ENCODE assay signal across 7 cellular contexts in the genomic region with DNA sequence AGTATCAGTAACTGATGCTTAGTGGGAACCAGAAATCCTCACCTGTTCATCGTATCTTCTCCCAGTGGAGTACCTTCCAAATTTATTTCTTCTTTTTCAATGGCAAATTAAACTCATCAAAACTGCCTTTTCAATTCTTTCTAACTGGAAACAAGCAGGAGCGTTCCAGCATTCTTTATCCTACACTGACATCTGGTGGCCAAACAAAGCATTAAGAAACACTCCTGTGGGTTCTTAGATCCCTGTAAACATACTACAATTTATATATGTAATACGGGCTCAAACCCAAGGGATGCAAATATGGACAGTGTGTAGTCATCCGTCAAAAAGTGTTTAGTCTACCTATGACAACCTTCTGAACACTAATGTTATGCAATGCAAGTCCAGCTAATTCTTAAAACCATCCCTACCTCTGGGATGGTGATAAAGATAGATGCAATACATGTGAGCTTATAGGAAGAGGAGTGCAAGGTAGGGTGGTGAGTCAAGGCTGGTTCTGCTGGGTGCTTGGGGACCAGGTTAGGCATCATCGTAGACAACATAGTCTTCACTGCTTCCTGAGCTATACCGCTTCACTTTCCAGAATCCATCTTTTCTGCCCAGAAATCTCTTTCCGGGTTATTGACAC.
DNase-seq lines count a peak whose midpoint lies in the region; ATAC-seq lines count a peak whose summit lies in the region.

No MANE protein-coding gene starts in this region.

- no peaks in the 10 kb centered on the region for H3K36me3 ChIP-seq in NT2/D1 (ENCODE audit: insufficient read depth, insufficient read length, low read length)

- H3K4me3 ChIP-seq in NT2/D1 (ENCODE audit: insufficient read length, low read depth): no peak overlapping the region

- H3K27me3 ChIP-seq in NT2/D1 (ENCODE audit: insufficient read depth, insufficient read length): no peaks in the 10 kb centered on the region

- DNase-seq in DMS 273 (lab: John Stamatoyannopoulos, UW; ENCODE audit: unreplicated experiment) (peak; percentile 75), NT2/D1 (ENCODE audit: low read depth, low spot score) (peak; percentile 57), cerebellum (ENCODE audit: low spot score) (peak; percentile 26), midbrain (lab: John Stamatoyannopoulos, UW) (peak; percentile 72)
- no peak for DNase-seq in effector CD8-positive, alpha-beta T cell (lab: John Stamatoyannopoulos, UW)

- H3K9ac ChIP-seq in NT2/D1 (ENCODE audit: insufficient read length, low read depth): no peak overlapping the region

- no peaks in the 10 kb centered on the region for H3K9me3 ChIP-seq in NT2/D1 (ENCODE audit: insufficient read depth, low read length)

- ATAC-seq in GM18858 (IDR thresholded peaks at IDR 0.05; ENCODE audit: unreplicated experiment) (peak; percentile 83), HG03469 (IDR thresholded peaks at IDR 0.05; ENCODE audit: unreplicated experiment) (peak; percentile 78)

- H3K4me1 ChIP-seq in NT2/D1 (ENCODE audit: insufficient read depth, insufficient read length): no peaks in the 10 kb centered on the region
